In the genomic region with DNA sequence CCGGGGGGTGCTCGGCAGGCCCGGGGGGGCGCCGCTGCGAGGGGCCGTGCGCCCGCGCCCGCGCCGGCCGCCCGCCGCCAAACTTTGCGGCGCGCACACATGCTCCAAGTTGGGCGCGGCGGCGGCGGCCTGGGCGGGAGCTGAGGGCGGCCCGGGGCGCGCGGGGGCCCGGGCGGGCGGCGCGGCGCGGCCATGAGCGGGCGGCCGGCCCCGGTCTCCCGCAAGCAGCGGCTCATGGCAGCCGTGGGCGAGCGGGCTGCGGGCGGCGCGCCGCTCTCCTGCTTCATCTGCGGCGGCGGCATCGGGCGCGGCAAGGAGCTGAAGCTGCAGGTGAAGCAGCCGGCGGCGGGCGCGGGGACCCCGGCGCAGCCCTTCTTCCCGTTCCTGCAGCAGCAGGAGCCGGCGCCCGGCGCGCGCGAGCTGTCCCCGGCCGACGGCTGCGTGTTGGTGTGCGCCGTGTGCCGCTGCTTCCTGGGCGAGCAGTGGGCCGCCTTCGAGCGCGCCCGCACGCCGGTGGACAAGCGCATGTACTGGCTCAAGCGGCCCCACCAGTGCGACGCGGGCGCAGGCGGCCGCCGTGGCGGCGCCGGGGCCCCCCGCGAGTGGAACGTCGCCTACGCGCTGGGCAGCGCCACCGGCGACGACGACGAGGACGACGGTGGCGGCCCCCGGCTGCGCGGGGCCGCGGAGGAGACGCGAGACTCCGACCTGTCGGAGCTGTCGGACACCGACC, we compare ENCODE assay signal across 10 cellular contexts. TPM values are rescaled to one million over a fixed set of nuclear protein-coding genes. Genes with fewer than 3 reads are reported as not detected.
DNase-seq lines count a peak whose midpoint lies in the region; ATAC-seq and TF ChIP-seq lines count a peak whose summit lies in the region.
"Had no signal": no experiment of that assay in that cellular context is flagged by ENCODE, and none has a peak within 500 bp of the region (broad histone marks: within the 10 kb centered on the region; RNA-seq: fewer than 3 reads in every experiment).

No MANE protein-coding gene starts in this region.

- H3K4me1 Mint-ChIP-seq in naive thymus-derived CD8-positive, alpha-beta T cell: peaks cover 2 to 7% (median 5%) of the 10 kb centered on the region in 4 donors

- peak; percentile 30 to 50 for ATAC-seq in naive thymus-derived CD8-positive, alpha-beta T cell
- ATAC-seq in GM19455 (IDR thresholded peaks at IDR 0.05; ENCODE audit: unreplicated experiment) (no peak), HG02610 (IDR thresholded peaks at IDR 0.05; ENCODE audit: unreplicated experiment) (no peak)

- no peaks in the 10 kb centered on the region for H3K9me3 Mint-ChIP-seq in naive thymus-derived CD8-positive, alpha-beta T cell

- H3K4me1 ChIP-seq in HUES48 (ENCODE audit: control insufficient read depth, insufficient read depth, low read length): peaks cover 30% of the 10 kb centered on the region

- no peaks in the 10 kb centered on the region for H3K9me3 ChIP-seq in HUES48 (ENCODE audit: control insufficient read depth, insufficient read depth, low read length)

- H3K4me3 Mint-ChIP-seq in naive thymus-derived CD8-positive, alpha-beta T cell: peak overlapping the region in 1 of 10 donors; percentile 22

- H3K9ac ChIP-seq in HUES48 (ENCODE audit: low read depth, low read length): peak overlapping the region; percentile 6; the same call in 1 of the 2 replicates

- no peak overlapping the region for H3K27ac Mint-ChIP-seq in naive thymus-derived CD8-positive, alpha-beta T cell

- POLR2A ChIA-PET in naive thymus-derived CD8-positive, alpha-beta T cell (lab: Charles Lee): no interaction called here

- no peak overlapping the region for H3K27ac ChIP-seq in HUES48 (ENCODE audit: low read depth, low read length)

- H3K36me3 ChIP-seq in HUES48 (ENCODE audit: control insufficient read depth, insufficient read depth, low read length): no peaks in the 10 kb centered on the region

- H3K36me3 Mint-ChIP-seq in naive thymus-derived CD8-positive, alpha-beta T cell: peaks cover 0 to 5% (median 0%) of the 10 kb centered on the region in 3 donors

- H3K27me3 ChIP-seq in HUES48 (ENCODE audit: control insufficient read depth, insufficient read depth, low read length): peaks cover 17% of the 10 kb centered on the region

- H3K4me3 ChIP-seq in AG10803 (ENCODE audit: low read length) (peak overlapping the region; percentile 87), HUES48 (ENCODE audit: low read depth, low read length) (peak overlapping the region; percentile 57; the same call in 1 of the 2 replicates)

- DNase-seq in AG10803 (ENCODE audit: low read depth) (peak; percentile 46), dermis blood vessel endothelial cell (peak; percentile 37), NCI-H2171 treated with DMSO at 0.1 percent for 48 hours (lab: John Stamatoyannopoulos, UW) (no peak), SKM-1 treated with dmso at 0.1 percent for 144 hours (lab: John Stamatoyannopoulos, UW; ENCODE audit: unreplicated experiment) (no peak)
- DNase-seq in naive thymus-derived CD8-positive, alpha-beta T cell: peak in 1 of 10 donors; percentile 7
- DNase-seq: stimulated activated CD4-positive, alpha-beta T cell treated with anti-CD3 and anti-CD28 coated beads, Interleukin-2, amount 100 ng/mL, for 48 hours had no signal

- TF ChIP-seq CTCF in AG10803 (conservative IDR thresholded peaks at IDR 0.05; ENCODE audit: low read length): no peak

- peaks cover 27 to 59% (median 43%) of the 10 kb centered on the region in 5 donors for H3K27me3 Mint-ChIP-seq in naive thymus-derived CD8-positive, alpha-beta T cell

RNA-seq across cellular contexts. Expression of a gene that starts 57.2 kb away (rescaled TPM):
- not detected in 2 replicates for total RNA-seq in dermis blood vessel endothelial cell
- total RNA-seq in naive thymus-derived CD8-positive, alpha-beta T cell: not detected
- not detected for polyA plus RNA-seq in naive thymus-derived CD8-positive, alpha-beta T cell
- total RNA-seq: NCI-H460 had no signal

Comparison
In these comparisons a context has a peak if more than half of its experiments do, and no peak if none do; other contexts are left out.
1. DNase-seq: peak in AG10803 (single experiment) and dermis blood vessel endothelial cell (single experiment); none in NCI-H2171 treated with DMSO at 0.1 percent for 48 hours (single experiment) and SKM-1 treated with dmso at 0.1 percent for 144 hours (single experiment).
2. ATAC-seq: peak in naive thymus-derived CD8-positive, alpha-beta T cell (2 of 2); none in GM19455 (single experiment) and HG02610 (single experiment).